ENCODE assay signal across 22 cellular contexts in genomic region chr11:95389427-95389826, GRCh38.
A peak's percentile ranks its signal among the peaks of the same experiment; 100 is the strongest.
DNase-seq lines count a peak whose midpoint lies in the region; ATAC-seq and TF ChIP-seq lines count a peak whose summit lies in the region.
"Had no signal": no experiment of that assay in that cellular context is flagged by ENCODE, and none has a peak within 500 bp of the region (broad histone marks: within the 10 kb centered on the region; RNA-seq: fewer than 3 reads in every experiment).

No MANE protein-coding gene starts in this region.

- H3K4me3 ChIP-seq in right lobe of liver (no peak overlapping the region), smooth muscle cell (no peak overlapping the region), testis (no peak overlapping the region)
- H3K4me3 ChIP-seq: BLaER1, GM12878 had no signal

- no peak overlapping the region for H3K9ac ChIP-seq in smooth muscle cell (ENCODE audit: low read depth)
- H3K9ac ChIP-seq: BLaER1 had no signal

- no peak overlapping the region for H3K4me2 ChIP-seq in smooth muscle cell
- H3K4me2 ChIP-seq: BLaER1 had no signal

- no peaks in the 10 kb centered on the region for H3K79me2 ChIP-seq in smooth muscle cell (ENCODE audit: low read depth)

- TF ChIP-seq CTCF in right lobe of liver (IDR thresholded peaks at IDR 0.05) (no peak), smooth muscle cell (IDR thresholded peaks at IDR 0.05; ENCODE audit: borderline replicate concordance, insufficient read depth, poor library complexity, severe bottlenecking) (no peak), testis (IDR thresholded peaks at IDR 0.05) (no peak)

- H3K9me3 ChIP-seq in right lobe of liver (no peaks in the 10 kb centered on the region), smooth muscle cell (replicated peaks; ENCODE audit: low read depth) (no peaks in the 10 kb centered on the region), testis (no peaks in the 10 kb centered on the region)
- H3K9me3 ChIP-seq: BE2C, BLaER1 had no signal

- TF ChIP-seq POLR2A in right lobe of liver (IDR thresholded peaks at IDR 0.05) (no peak), testis (IDR thresholded peaks at IDR 0.05) (no peak)

- no peak for DNase-seq in left lobe of liver (ENCODE audit: low spot score)
- DNase-seq in right lobe of liver, result no peak
- no peak for DNase-seq in smooth muscle cell (lab: John Stamatoyannopoulos, UW; ENCODE audit: unreplicated experiment)
- DNase-seq in DMS114 treated with DMSO at 0.1 percent for 48 hours (lab: John Stamatoyannopoulos, UW; ENCODE audit: unreplicated experiment), result no peak
- no peak for DNase-seq in testis
- DNase-seq in DMS 273 treated with DMSO at 0.1 percent for 48 hours (lab: John Stamatoyannopoulos, UW), result no peak
- DNase-seq: 8988T; ACHN; BE2C; C1 segment of cervical spinal cord; CD4-positive, alpha-beta memory T cell; CD4-positive, CD25-positive, alpha-beta regulatory T cell; CD8-positive, alpha-beta memory T cell; COR-L47; DMS153; DMS53; DMS79; DND-41; EL; GDM1 had no signal

- H3K27ac ChIP-seq in right lobe of liver (peak overlapping the region in 1 of 3 donors; percentile 59), smooth muscle cell (ENCODE audit: low read depth) (no peak overlapping the region), testis (no peak overlapping the region)
- H3K27ac ChIP-seq: BLaER1 had no signal

- intact Hi-C loops in right lobe of liver (cut with DNase I), result no loop called here
- intact Hi-C loops in testis (cut with DNase I; ENCODE audit: low total_unique reads), result no loop called here

- H3F3A ChIP-seq in smooth muscle cell (ENCODE audit: low read depth), result peaks cover 4% of the 10 kb centered on the region

- no peaks in the 10 kb centered on the region for H3K27me3 ChIP-seq in right lobe of liver
- no peaks in the 10 kb centered on the region for H3K27me3 ChIP-seq in smooth muscle cell (ENCODE audit: low read depth)
- no peaks in the 10 kb centered on the region for H3K27me3 ChIP-seq in testis
- H3K27me3 ChIP-seq: BE2C, BLaER1 had no signal

- H2AFZ ChIP-seq in smooth muscle cell (ENCODE audit: low read depth), result peak overlapping the region; percentile 46

- WGBS in right lobe of liver (ENCODE audit: insufficient coverage, low coverage, low lambda C conversion rate, missing lambda C conversion rate), result 42% methylated on average over 1 of the region's 1 CpG
- WGBS in smooth muscle cell (ENCODE audit: low lambda C conversion rate), result 78% methylated on average over 1 of the region's 1 CpG
- WGBS in testis, 2 donors, result 91 to 100% methylated on average over 1 of the region's 1 CpG

- no peaks in the 10 kb centered on the region for H4K20me1 ChIP-seq in smooth muscle cell (ENCODE audit: low read depth)
- H4K20me1 ChIP-seq: BLaER1 had no signal

- peaks cover 0 to 25% (median 10%) of the 10 kb centered on the region in 4 donors for H3K4me1 ChIP-seq in right lobe of liver
- peaks cover 3% of the 10 kb centered on the region for H3K4me1 ChIP-seq in smooth muscle cell (ENCODE audit: low read depth)
- H3K4me1 ChIP-seq in testis, result no peaks in the 10 kb centered on the region
- H3K4me1 ChIP-seq: BE2C, BLaER1 had no signal

- ATAC-seq in left lobe of liver (peak; percentile 80), right lobe of liver (peak; percentile 70 to 81 (median 74))
- ATAC-seq: GM12878 had no signal

- H3K36me3 ChIP-seq in right lobe of liver (no peaks in the 10 kb centered on the region), smooth muscle cell (ENCODE audit: low read depth) (no peaks in the 10 kb centered on the region), testis (ENCODE audit: low read depth, missing control alignments) (no peaks in the 10 kb centered on the region)
- H3K36me3 ChIP-seq: BE2C, BLaER1 had no signal
